16 cellular contexts compared by ENCODE assay signal in the genomic region with DNA sequence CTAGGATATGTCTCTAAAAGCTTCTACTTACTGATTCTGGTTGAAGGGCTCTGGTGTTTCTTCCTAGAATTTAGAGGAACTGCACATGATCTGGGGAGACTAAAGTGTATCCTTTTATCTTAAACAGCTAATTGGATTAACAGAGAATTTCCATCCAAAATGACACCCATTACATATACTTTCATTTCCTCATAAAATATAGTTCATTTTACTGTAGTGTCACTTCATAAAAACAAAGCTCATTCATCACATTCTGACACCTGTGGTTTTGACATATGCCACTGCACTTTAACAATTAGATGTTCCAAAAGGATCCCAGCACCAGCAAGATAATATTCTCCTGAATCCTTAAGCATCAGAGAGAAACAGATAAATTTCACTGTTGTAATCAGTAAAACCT.
"Had no signal": no experiment of that assay in that cellular context is flagged by ENCODE, and none has a peak within 500 bp of the region (broad histone marks: within the 10 kb centered on the region; RNA-seq: fewer than 3 reads in every experiment).

No MANE protein-coding gene starts in this region.

- H3K36me3 ChIP-seq: adrenal gland, gastroesophageal sphincter, heart right ventricle, right lobe of liver, spleen had no signal

- H3K4me1 ChIP-seq: adrenal gland, gastroesophageal sphincter, right lobe of liver had no signal

- DNase-seq: activated CD4-positive, alpha-beta memory T cell treated with anti-CD3 and anti-CD28 coated beads, Interleukin-2, amount 10 ng/mL, durations not matched to agents 7 days and 5 days; activated CD4-positive, alpha-beta T cell treated with anti-CD3 and anti-CD28 coated beads for 4 hours; activated effector memory CD4-positive, alpha-beta T cell treated with Interleukin-2 at 50 U/mL for 16 hours; activated T-cell treated with anti-CD3 and anti-CD28 coated beads, Interleukin-2, amount 50 U/mL, for 24 hours; adrenal gland; erythroblast; heart right ventricle; left colon; midbrain; right lobe of liver; spleen had no signal

- H3K27me3 ChIP-seq: adrenal gland, gastroesophageal sphincter, heart right ventricle, right lobe of liver, spleen had no signal

- H3K27ac ChIP-seq: adrenal gland, gastroesophageal sphincter, heart right ventricle, right lobe of liver, spleen had no signal

- ATAC-seq: gastroesophageal sphincter, heart right ventricle, left colon, right lobe of liver, WTC11 had no signal

- H3K4me3 ChIP-seq: adrenal gland, gastroesophageal sphincter, heart right ventricle, right lobe of liver, spleen had no signal

- H3K9me3 ChIP-seq: adrenal gland, gastroesophageal sphincter, heart right ventricle, right lobe of liver had no signal

- FAIRE-seq: colon, islet of Langerhans, TTC549 had no signal
